ENCODE assay signal across 8 cellular contexts in genomic region chr1:68600049-68600661, GRCh38.
DNase-seq lines count a peak whose midpoint lies in the region; ATAC-seq, FAIRE-seq and TF ChIP-seq lines count a peak whose summit lies in the region.

No MANE protein-coding gene starts in this region.

- TF ChIP-seq EP300 in Ishikawa (IDR thresholded peaks at IDR 0.05; ENCODE audit: borderline replicate concordance) (no peak), K562 (IDR thresholded peaks at IDR 0.05; ENCODE audit: low read length) (no peak)

- WGBS in K562 (ENCODE audit: insufficient coverage, low coverage, missing lambda C conversion rate): 0% methylated on average over 5 of the region's 5 CpGs

- peaks cover 0 to 13% (median 1%) of the 10 kb centered on the region in 8 donors for H3K9me3 Mint-ChIP-seq in CD4-positive, alpha-beta memory T cell

- no peaks in the 10 kb centered on the region for H3K9me3 ChIP-seq in K562 (replicated peaks; ENCODE audit: control insufficient read depth, insufficient read depth, low read depth, low read length)
- no peaks in the 10 kb centered on the region for H3K9me3 ChIP-seq in mucosa of descending colon
- no peaks in the 10 kb centered on the region for H3K9me3 ChIP-seq in CD4-positive, alpha-beta memory T cell (ENCODE audit: control insufficient read depth in 1 of 2, low read length in 2 of 2)

- no peak overlapping the region for H3K4me3 ChIP-seq in K562
- no peak overlapping the region for H3K4me3 ChIP-seq in mucosa of descending colon
- no peak overlapping the region for H3K4me3 ChIP-seq in CD4-positive, alpha-beta memory T cell (ENCODE audit: low read length in 2 of 2)

- ATAC-seq in K562: no peak
- ATAC-seq in mucosa of descending colon: no peak
- no peak for ATAC-seq in esophagus mucosa

- POLR2A ChIA-PET in K562 (lab: Yijun Ruan, JAX): no interaction called here
- POLR2A ChIA-PET in CD4-positive, alpha-beta memory T cell (lab: Charles Lee; ENCODE audit: partially characterized antibody): no interaction called here

- peak; percentile 7 for DNase-seq in EH (ENCODE audit: low read depth)
- DNase-seq in K562 (ENCODE audit: extremely low read depth in 1 of 4, low spot score in 3 of 4): peak in 3 of 4 experiments; percentile 3 to 10 (median 9)
- no peak for DNase-seq in mucosa of descending colon
- DNase-seq in CD4-positive, alpha-beta memory T cell: no peak
- no peak for DNase-seq in ureter (ENCODE audit: low spot score)
- DNase-seq in NCI-H2107 treated with DMSO at 0.1 percent for 48 hours (lab: John Stamatoyannopoulos, UW; ENCODE audit: unreplicated experiment): no peak

- CTCF ChIA-PET in K562 (lab: Yijun Ruan, JAX; ENCODE audit: low intra/inter-chr PET ratio): interaction anchor here (0.6 kb wide), 1 partner anchor 1143 kb away, joined by 3 read pairs; no protein-coding TSS in a partner anchor
- CTCF ChIA-PET in CD4-positive, alpha-beta memory T cell (lab: Charles Lee; ENCODE audit: partially characterized antibody): no interaction called here

- no TSS peak for BruUV-seq in K562 (replicated peaks; lab: Mats Ljungman, UMichigan)

- TF ChIP-seq CTCF in K562 (IDR thresholded peaks at IDR 0.05 in 2 of 3, conservative IDR thresholded peaks at IDR 0.05 in 1 of 3; ENCODE audit: insufficient read depth in 2 of 3, low read depth in 1 of 3, low read length in 3 of 3): 0 out of 6 replicates have a peak, but pooled peaks of 1 of the 3 experiments have one; percentile 24
- peak; percentile 9 for TF ChIP-seq CTCF in mucosa of descending colon (IDR thresholded peaks at IDR 0.05)

- no peaks in the 10 kb centered on the region for H3K36me3 ChIP-seq in K562 (ENCODE audit: control insufficient read depth, insufficient read depth, low read length)
- H3K36me3 ChIP-seq in mucosa of descending colon (ENCODE audit: low read depth): no peaks in the 10 kb centered on the region
- no peaks in the 10 kb centered on the region for H3K36me3 ChIP-seq in CD4-positive, alpha-beta memory T cell (ENCODE audit: insufficient read depth, low read length)

- H3K79me2 ChIP-seq in K562 (ENCODE audit: control insufficient read depth, insufficient read depth, low read length): no peaks in the 10 kb centered on the region

- H3K27ac ChIP-seq in K562 (ENCODE audit: extremely low read depth, low read depth, low read length): no peak overlapping the region
- no peak overlapping the region for H3K27ac ChIP-seq in CD4-positive, alpha-beta memory T cell (ENCODE audit: low read depth, low read length)

- no peak overlapping the region for H3K9ac ChIP-seq in K562 (ENCODE audit: insufficient read depth in 1 of 2, low read depth in 2 of 2, low read length in 2 of 2)

- no peaks in the 10 kb centered on the region for H4K20me1 ChIP-seq in K562 (replicated peaks; ENCODE audit: control insufficient read depth, insufficient read depth, low read length)

- no peaks in the 10 kb centered on the region for H3K36me3 Mint-ChIP-seq in CD4-positive, alpha-beta memory T cell

- intact Hi-C loops in K562 (cut with micrococcal nuclease): no loop called here
- intact Hi-C loops in mucosa of descending colon (cut with DNase I, micrococcal nuclease): no loop called here
- intact Hi-C loops in CD4-positive, alpha-beta memory T cell (cut with micrococcal nuclease): no loop called here

- H3K4me2 ChIP-seq in K562 (ENCODE audit: insufficient read depth, low read length): no peak overlapping the region

- FAIRE-seq in K562 (lab: Jason Lieb, UNC): no peak

- H3K27me3 ChIP-seq in K562 (ENCODE audit: control insufficient read depth in 2 of 2, insufficient read depth in 2 of 2, low read length in 2 of 2): no peaks in the 10 kb centered on the region
- H3K27me3 ChIP-seq in CD4-positive, alpha-beta memory T cell (ENCODE audit: insufficient read depth, low read length): no peaks in the 10 kb centered on the region

- H3K4me1 ChIP-seq in K562 (replicated peaks in 1 of 2; ENCODE audit: control insufficient read depth in 2 of 2, insufficient read depth in 2 of 2, low read length in 2 of 2) (no peaks in the 10 kb centered on the region), mucosa of descending colon (ENCODE audit: low read depth) (no peaks in the 10 kb centered on the region)
- no peaks in the 10 kb centered on the region for H3K4me1 ChIP-seq in CD4-positive, alpha-beta memory T cell (ENCODE audit: insufficient read depth, low read length)

- no peaks in the 10 kb centered on the region for H3K9me1 ChIP-seq in K562 (ENCODE audit: control insufficient read depth, insufficient read depth, low read length)

- in situ Hi-C loops in K562 (cut with MboI): no loop called here

- no peaks in the 10 kb centered on the region for H3K27me3 Mint-ChIP-seq in CD4-positive, alpha-beta memory T cell

- TF ChIP-seq POLR2A in K562 (conservative IDR thresholded peaks at IDR 0.05): no peak

- H3K4me3 Mint-ChIP-seq in CD4-positive, alpha-beta memory T cell: no peak overlapping the region

- TF ChIP-seq RAD21 in Ishikawa (IDR thresholded peaks at IDR 0.05; ENCODE audit: low read depth): peak; percentile 67
- peak in 1 of 2 experiments; percentile 30; a peak in 2 of 4 replicates for TF ChIP-seq RAD21 in K562 (CRISPR knock-in tag; conservative IDR thresholded peaks at IDR 0.05 in 1 of 2, IDR thresholded peaks at IDR 0.05 in 1 of 2)

- no peak overlapping the region for H3K27ac Mint-ChIP-seq in CD4-positive, alpha-beta memory T cell

- no peak overlapping the region for H2AFZ ChIP-seq in K562 (ENCODE audit: low read depth, low read length)

- H3K4me1 Mint-ChIP-seq in CD4-positive, alpha-beta memory T cell: no peaks in the 10 kb centered on the region

TF ChIP-seq in Ishikawa, 13 proteins besides CTCF, POLR2A, EP300 and RAD21 (continues in another document):
- no peak for TF ChIP-seq FOXM1 (IDR thresholded peaks at IDR 0.05; ENCODE audit: borderline replicate concordance, low read depth)
- TF ChIP-seq YY1 (IDR thresholded peaks at IDR 0.05; ENCODE audit: low read depth): no peak
- no peak for TF ChIP-seq CREB1 (IDR thresholded peaks at IDR 0.05; ENCODE audit: low read depth)
- no peak for TF ChIP-seq ZBTB7A (IDR thresholded peaks at IDR 0.05; ENCODE audit: low read depth)
- no peak for TF ChIP-seq TAF1 (IDR thresholded peaks at IDR 0.05; ENCODE audit: low read depth)
- no peak for TF ChIP-seq CEBPB (IDR thresholded peaks at IDR 0.05)
- no peak for TF ChIP-seq TCF12 (IDR thresholded peaks at IDR 0.05; ENCODE audit: low read depth)
- TF ChIP-seq EGR1 (IDR thresholded peaks at IDR 0.05): no peak
- no peak for TF ChIP-seq TEAD4 (IDR thresholded peaks at IDR 0.05)
- no peak for TF ChIP-seq NFIC (IDR thresholded peaks at IDR 0.05)

TF ChIP-seq in K562, 482 proteins besides CTCF, POLR2A, EP300 and RAD21:
- TF ChIP-seq KLF10 (CRISPR knock-in tag; IDR thresholded peaks at IDR 0.05) (no peak), ZFP1 (CRISPR knock-in tag; IDR thresholded peaks at IDR 0.05) (peak; percentile 80)

Comparison
In these comparisons a context has a peak if more than half of its experiments do, and no peak if none do; other contexts are left out.
1. DNase-seq: peak in EH (single experiment) and K562 (3 of 4); none in mucosa of descending colon (0 of 3), CD4-positive, alpha-beta memory T cell (0 of 5), ureter (single experiment) and NCI-H2107 treated with DMSO at 0.1 percent for 48 hours (single experiment).